Comparison of ENCODE assay signal across 1 cellular context in genomic region chr6:159693894-159694545, GRCh38.
A peak's percentile ranks its signal among the peaks of the same experiment; 100 is the strongest.
TF ChIP-seq lines count a peak whose summit lies in the region.

No MANE protein-coding gene starts in this region.

TF ChIP-seq in HepG2, 621 proteins besides CTCF, POLR2A, EP300 and RAD21 (continued from another document and continues in another):
- TF ChIP-seq ZBTB10 (CRISPR knock-in tag; IDR thresholded peaks at IDR 0.05; ENCODE audit: borderline replicate concordance), result no peak
- TF ChIP-seq ATF2 (CRISPR knock-in tag; IDR thresholded peaks at IDR 0.05), result no peak
- TF ChIP-seq ZNF292 (CRISPR knock-in tag; IDR thresholded peaks at IDR 0.05; ENCODE audit: borderline replicate concordance, low read depth), result no peak
- TF ChIP-seq KDM2A (CRISPR knock-in tag; IDR thresholded peaks at IDR 0.05; ENCODE audit: borderline replicate concordance, low read depth), result no peak
- no peak for TF ChIP-seq ZKSCAN1 (IDR thresholded peaks at IDR 0.05; ENCODE audit: low read length)
- peak; percentile 46; the same call in 1 of the 2 replicates for TF ChIP-seq SP5 (CRISPR knock-in tag; IDR thresholded peaks at IDR 0.05; ENCODE audit: borderline replicate concordance, low read depth)
- TF ChIP-seq PHB2 (IDR thresholded peaks at IDR 0.05; ENCODE audit: partially characterized antibody), result no peak
- TF ChIP-seq ISL2 (CRISPR knock-in tag; IDR thresholded peaks at IDR 0.05), result no peak
- no peak for TF ChIP-seq MAF1 (CRISPR knock-in tag; IDR thresholded peaks at IDR 0.05; ENCODE audit: borderline replicate concordance)
- TF ChIP-seq CC2D1A (CRISPR knock-in tag; IDR thresholded peaks at IDR 0.05), result no peak
- no peak; the same call in 1 of the 2 replicates for TF ChIP-seq MYPOP (CRISPR knock-in tag; IDR thresholded peaks at IDR 0.05)
- no peak for TF ChIP-seq KDM5B (CRISPR knock-in tag; IDR thresholded peaks at IDR 0.05; ENCODE audit: borderline replicate concordance)
- TF ChIP-seq CEBPZ (IDR thresholded peaks at IDR 0.05; ENCODE audit: low read length), result no peak
- peak; percentile 15; the same call in 1 of the 2 replicates for TF ChIP-seq ZSCAN9 (CRISPR knock-in tag; IDR thresholded peaks at IDR 0.05; ENCODE audit: borderline replicate concordance)
- TF ChIP-seq ETV5 (CRISPR knock-in tag; IDR thresholded peaks at IDR 0.05; ENCODE audit: borderline replicate concordance), result peak; percentile 97
- no peak for TF ChIP-seq JDP2 (CRISPR knock-in tag; IDR thresholded peaks at IDR 0.05; ENCODE audit: borderline replicate concordance)
- TF ChIP-seq CEBPB (IDR thresholded peaks at IDR 0.05; ENCODE audit: borderline replicate concordance, low read depth, low read length), result no peak
- TF ChIP-seq ZBTB38 (CRISPR knock-in tag; IDR thresholded peaks at IDR 0.05), result no peak; the same call in 1 of the 2 replicates
- no peak for TF ChIP-seq HHEX (CRISPR knock-in tag; IDR thresholded peaks at IDR 0.05)
- TF ChIP-seq MLLT10 (CRISPR knock-in tag; IDR thresholded peaks at IDR 0.05), result no peak
- no peak for TF ChIP-seq BRF2 (CRISPR knock-in tag; IDR thresholded peaks at IDR 0.05)
- TF ChIP-seq XRCC5 (optimal IDR thresholded peaks at IDR 0.05; ENCODE audit: low read length), result no peak
- no peak for TF ChIP-seq ZNF562 (CRISPR knock-in tag; IDR thresholded peaks at IDR 0.05; ENCODE audit: borderline replicate concordance)
- no peak for TF ChIP-seq ZNF790 (CRISPR knock-in tag; IDR thresholded peaks at IDR 0.05; ENCODE audit: borderline replicate concordance)
- TF ChIP-seq ZBTB49 (CRISPR knock-in tag; IDR thresholded peaks at IDR 0.05; ENCODE audit: borderline replicate concordance), result no peak
- no peak for TF ChIP-seq PBX3 (CRISPR knock-in tag; IDR thresholded peaks at IDR 0.05; ENCODE audit: borderline replicate concordance)
- TF ChIP-seq CHD4 (IDR thresholded peaks at IDR 0.05; ENCODE audit: borderline replicate concordance, low read length), result peak; percentile 66
- TF ChIP-seq ZNF329 (CRISPR knock-in tag; IDR thresholded peaks at IDR 0.05; ENCODE audit: low read depth), result no peak
- no peak for TF ChIP-seq RFX1 (IDR thresholded peaks at IDR 0.05)
- TF ChIP-seq ZNF230 (CRISPR knock-in tag; IDR thresholded peaks at IDR 0.05), result 0 out of 2 replicates have a peak, but pooled peaks have one; percentile 31
- no peak for TF ChIP-seq THAP8 (CRISPR knock-in tag; IDR thresholded peaks at IDR 0.05; ENCODE audit: borderline replicate concordance)
- 0 out of 2 replicates have a peak, but pooled peaks have one; percentile 75 for TF ChIP-seq DMTF1 (CRISPR knock-in tag; IDR thresholded peaks at IDR 0.05)
- TF ChIP-seq DMAP1 (CRISPR knock-in tag; IDR thresholded peaks at IDR 0.05), result no peak
- TF ChIP-seq ZNF777 (CRISPR knock-in tag; IDR thresholded peaks at IDR 0.05), result no peak
- TF ChIP-seq ZNF224 (CRISPR knock-in tag; IDR thresholded peaks at IDR 0.05), result peak; percentile 57; the same call in 1 of the 2 replicates
- peak; percentile 46; the same call in 1 of the 2 replicates for TF ChIP-seq RELA (CRISPR knock-in tag; IDR thresholded peaks at IDR 0.05)
- TF ChIP-seq FLYWCH1 (CRISPR knock-in tag; IDR thresholded peaks at IDR 0.05), result no peak
- TF ChIP-seq NR3C1 (CRISPR knock-in tag; IDR thresholded peaks at IDR 0.05), result no peak
- TF ChIP-seq GTF2F1 (IDR thresholded peaks at IDR 0.05; ENCODE audit: low read length), result 0 out of 2 replicates have a peak, but pooled peaks have one; percentile 40
